Comparison of ENCODE assay signal across 28 cellular contexts in the genomic region with DNA sequence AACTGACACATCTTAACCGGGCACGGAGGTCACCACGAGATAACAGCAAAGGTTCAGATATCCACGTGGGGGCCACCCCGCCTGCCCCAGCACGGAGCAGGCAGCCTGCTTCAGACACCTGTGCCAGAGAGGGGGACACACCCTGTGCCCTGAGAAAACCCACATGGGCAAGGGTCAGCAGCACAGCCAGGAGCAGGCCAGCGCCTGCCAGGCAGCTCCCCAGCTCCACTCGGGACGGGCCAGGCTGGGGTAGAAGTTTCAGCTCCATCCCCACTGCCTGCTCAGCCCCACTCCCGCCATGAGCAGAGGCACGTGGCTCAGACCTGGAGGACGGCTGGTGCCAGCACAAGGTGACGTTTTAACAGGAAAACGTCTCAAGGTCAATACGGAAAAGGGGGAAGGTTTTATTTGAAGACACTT. TPM values are rescaled to one million over a fixed set of nuclear protein-coding genes. Genes with fewer than 3 reads are reported as not detected.
A peak's percentile ranks its signal among the peaks of the same experiment; 100 is the strongest.
DNase-seq lines count a peak whose midpoint lies in the region; ATAC-seq, FAIRE-seq and TF ChIP-seq lines count a peak whose summit lies in the region.
"Had no signal": no experiment of that assay in that cellular context is flagged by ENCODE, and none has a peak within 500 bp of the region (broad histone marks: within the 10 kb centered on the region; RNA-seq: fewer than 3 reads in every experiment).

No MANE protein-coding gene starts in this region.

- H3K9me3 ChIP-seq in HepG2 (ENCODE audit: low read length): no peaks in the 10 kb centered on the region
- H3K9me3 ChIP-seq: breast epithelium, colonic mucosa, gastroesophageal sphincter, spleen, tibial artery had no signal

- CTCF ChIA-PET in activated CD8-positive, alpha-beta T cell treated with anti-CD3 and anti-CD28 coated beads, Interleukin-2, amount 10 ng/mL, durations not matched to agents 7 days and 5 days (lab: Charles Lee): interaction anchor here (1.7 kb wide), 1 partner anchor 166 kb away, joined by 3 read pairs; no protein-coding TSS in a partner anchor
- CTCF ChIA-PET in activated CD8-positive, alpha-beta T cell treated with anti-CD3 and anti-CD28 coated beads for 36 hours (lab: Charles Lee): no interaction called here
- CTCF ChIA-PET in HepG2 (lab: Yijun Ruan, JAX; ENCODE audit: low intra/inter-chr PET ratio, low total read pairs): no interaction called here

- H3K36me3 ChIP-seq in HepG2 (replicated peaks in 1 of 2; ENCODE audit: control insufficient read depth in 1 of 2, insufficient read depth in 2 of 2, low read length in 2 of 2): peaks cover 36 to 81% of the 10 kb centered on the region in 2 experiments

- peaks cover 37% of the 10 kb centered on the region for H3K36me3 Mint-ChIP-seq in activated CD8-positive, alpha-beta T cell treated with anti-CD3 and anti-CD28 coated beads, Interleukin-2, amount 10 ng/mL, durations not matched to agents 7 days and 5 days (ENCODE audit: low read depth)
- peaks cover 2% of the 10 kb centered on the region for H3K36me3 Mint-ChIP-seq in activated CD8-positive, alpha-beta T cell treated with anti-CD3 and anti-CD28 coated beads for 36 hours (ENCODE audit: low read depth)
- peaks cover 11% of the 10 kb centered on the region for H3K36me3 Mint-ChIP-seq in central memory CD8-positive, alpha-beta T cell (ENCODE audit: insufficient read depth)
- peaks cover 5% of the 10 kb centered on the region for H3K36me3 Mint-ChIP-seq in stimulated activated effector memory CD8-positive, alpha-beta T cell treated with anti-CD3 and anti-CD28 coated beads, Interleukin-12 subunit alpha, Interleukin-12 subunit beta, amount 100 ng/mL, for 72 hours
- H3K36me3 Mint-ChIP-seq: IgD-negative memory B cell had no signal

- FAIRE-seq in HepG2 (lab: Jason Lieb, UNC): no peak
- FAIRE-seq: endometrium, islet of Langerhans had no signal

- no peak for TF ChIP-seq POLR2A in HepG2 (IDR thresholded peaks at IDR 0.05; ENCODE audit: insufficient read depth in 1 of 2, low read depth in 2 of 2, low read length in 2 of 2)

- H2AFZ ChIP-seq in HepG2 (ENCODE audit: low read length): no peak overlapping the region

- in situ Hi-C loops in HepG2 (cut with HindIII; ENCODE audit: extremely low pct_ligation_motif_present, low pct_unique_long_range_greater_than_20kb): no loop called here

- H3K4me3 ChIP-seq in HepG2 (replicated peaks in 1 of 3; ENCODE audit: insufficient read depth in 1 of 3, low read depth in 2 of 3, low read length in 3 of 3): no peak overlapping the region
- H3K4me3 ChIP-seq: breast epithelium, colonic mucosa, gastroesophageal sphincter, spleen, tibial artery had no signal

- no peaks in the 10 kb centered on the region for H3K9me3 Mint-ChIP-seq in activated CD8-positive, alpha-beta T cell treated with anti-CD3 and anti-CD28 coated beads, Interleukin-2, amount 10 ng/mL, durations not matched to agents 7 days and 5 days (ENCODE audit: insufficient read depth)
- H3K9me3 Mint-ChIP-seq in activated CD8-positive, alpha-beta T cell treated with anti-CD3 and anti-CD28 coated beads for 36 hours: no peaks in the 10 kb centered on the region
- H3K9me3 Mint-ChIP-seq in central memory CD8-positive, alpha-beta T cell: no peaks in the 10 kb centered on the region
- no peaks in the 10 kb centered on the region for H3K9me3 Mint-ChIP-seq in stimulated activated effector memory CD8-positive, alpha-beta T cell treated with anti-CD3 and anti-CD28 coated beads, Interleukin-12 subunit alpha, Interleukin-12 subunit beta, amount 100 ng/mL, for 72 hours
- H3K9me3 Mint-ChIP-seq: CD4-positive, CD25-positive, alpha-beta regulatory T cell; IgD-negative memory B cell had no signal

- H3K27ac ChIP-seq in HepG2 (ENCODE audit: extremely low read length, insufficient read depth, low read length): no peak overlapping the region
- H3K27ac ChIP-seq: 22Rv1, breast epithelium, colonic mucosa, gastroesophageal sphincter, tibial artery had no signal

- DNase-seq in activated CD8-positive, alpha-beta T cell treated with anti-CD3 and anti-CD28 coated beads, Interleukin-2, amount 10 ng/mL, durations not matched to agents 7 days and 5 days: no peak
- no peak for DNase-seq in activated CD8-positive, alpha-beta T cell treated with anti-CD3 and anti-CD28 coated beads for 36 hours
- DNase-seq in central memory CD8-positive, alpha-beta T cell (ENCODE audit: low spot score in 2 of 2): no peak
- no peak for DNase-seq in HepG2 (ENCODE audit: low spot score)
- no peak for DNase-seq in stimulated activated effector memory CD8-positive, alpha-beta T cell treated with anti-CD3 and anti-CD28 coated beads, Interleukin-12 subunit alpha, Interleukin-12 subunit beta, amount 100 ng/mL, for 72 hours (ENCODE audit: low spot score in 2 of 2)
- no peak for DNase-seq in stimulated activated CD4-positive, alpha-beta T cell treated with anti-CD3 and anti-CD28 coated beads, Interleukin-4, amount 100 ng/mL, for 1 hour
- DNase-seq in H4 (ENCODE audit: low spot score): no peak
- DNase-seq: activated CD4-positive, alpha-beta T cell treated with anti-CD3 and anti-CD28 coated beads, Interleukin-2, amount 50 U/mL, for 48 hours; amniotic stem cell; CD4-positive, CD25-positive, alpha-beta regulatory T cell; colonic mucosa; EL; NCI-H1105; NCI-H2029 treated with DMSO at 0.1 percent for 48 hours; nucleus accumbens; SHP77 treated with DMSO at 0.1 percent for 48 hours; spleen; stimulated activated CD4-positive, alpha-beta T cell treated with anti-CD3 and anti-CD28 coated beads, Interleukin-4, amount 100 ng/mL, for 24 hours; stimulated activated naive CD8-positive, alpha-beta T cell treated with anti-CD3 and anti-CD28 coated beads, Interleukin-15, Interleukin-2, amounts not matched to agents 100 U/mL and 50 U/mL, for 24 hours; T1000; tibial artery had no signal

- TF ChIP-seq EP300 in HepG2 (IDR thresholded peaks at IDR 0.05; ENCODE audit: low read depth in 2 of 2, low read length in 2 of 2): no peak
- no peak for TF ChIP-seq EP300 in HepG2 (CRISPR knock-in tag; IDR thresholded peaks at IDR 0.05; ENCODE audit: borderline replicate concordance)

- H3K27me3 ChIP-seq in HepG2 (ENCODE audit: control insufficient read depth in 1 of 2, insufficient read depth in 2 of 2, low read length in 2 of 2): no peaks in the 10 kb centered on the region
- H3K27me3 ChIP-seq: breast epithelium, colonic mucosa, gastroesophageal sphincter, spleen, tibial artery had no signal

- H3K27ac Mint-ChIP-seq in activated CD8-positive, alpha-beta T cell treated with anti-CD3 and anti-CD28 coated beads, Interleukin-2, amount 10 ng/mL, durations not matched to agents 7 days and 5 days: peak overlapping the region; percentile 16
- H3K27ac Mint-ChIP-seq in activated CD8-positive, alpha-beta T cell treated with anti-CD3 and anti-CD28 coated beads for 36 hours: no peak overlapping the region
- H3K27ac Mint-ChIP-seq in central memory CD8-positive, alpha-beta T cell (ENCODE audit: low read depth): peak overlapping the region; percentile 79
- H3K27ac Mint-ChIP-seq in stimulated activated effector memory CD8-positive, alpha-beta T cell treated with anti-CD3 and anti-CD28 coated beads, Interleukin-12 subunit alpha, Interleukin-12 subunit beta, amount 100 ng/mL, for 72 hours: peak overlapping the region; percentile 83
- H3K27ac Mint-ChIP-seq: CD4-positive, CD25-positive, alpha-beta regulatory T cell; IgD-negative memory B cell had no signal

- no peak for TF ChIP-seq CTCF in activated CD8-positive, alpha-beta T cell treated with anti-CD3 and anti-CD28 coated beads for 36 hours (IDR thresholded peaks at IDR 0.05)
- no peak for TF ChIP-seq CTCF in HepG2 (CRISPR knock-in tag; IDR thresholded peaks at IDR 0.05)

- POLR2A ChIA-PET in activated CD8-positive, alpha-beta T cell treated with anti-CD3 and anti-CD28 coated beads, Interleukin-2, amount 10 ng/mL, durations not matched to agents 7 days and 5 days (lab: Charles Lee): no interaction called here
- POLR2A ChIA-PET in activated CD8-positive, alpha-beta T cell treated with anti-CD3 and anti-CD28 coated beads for 36 hours (lab: Charles Lee): no interaction called here
- POLR2A ChIA-PET in HepG2 (lab: Yijun Ruan, JAX): no interaction called here

- peaks cover 2% of the 10 kb centered on the region for H3K4me1 Mint-ChIP-seq in activated CD8-positive, alpha-beta T cell treated with anti-CD3 and anti-CD28 coated beads, Interleukin-2, amount 10 ng/mL, durations not matched to agents 7 days and 5 days (ENCODE audit: low read depth)
- H3K4me1 Mint-ChIP-seq in activated CD8-positive, alpha-beta T cell treated with anti-CD3 and anti-CD28 coated beads for 36 hours (ENCODE audit: low read depth): peaks cover 2% of the 10 kb centered on the region
- H3K4me1 Mint-ChIP-seq in central memory CD8-positive, alpha-beta T cell: peaks cover 6% of the 10 kb centered on the region
- no peaks in the 10 kb centered on the region for H3K4me1 Mint-ChIP-seq in stimulated activated effector memory CD8-positive, alpha-beta T cell treated with anti-CD3 and anti-CD28 coated beads, Interleukin-12 subunit alpha, Interleukin-12 subunit beta, amount 100 ng/mL, for 72 hours

- H3K9ac ChIP-seq in HepG2 (ENCODE audit: insufficient read depth, low read depth, low read length): no peak overlapping the region

- H3K4me3 Mint-ChIP-seq in activated CD8-positive, alpha-beta T cell treated with anti-CD3 and anti-CD28 coated beads, Interleukin-2, amount 10 ng/mL, durations not matched to agents 7 days and 5 days: no peak overlapping the region
- no peak overlapping the region for H3K4me3 Mint-ChIP-seq in activated CD8-positive, alpha-beta T cell treated with anti-CD3 and anti-CD28 coated beads for 36 hours
- H3K4me3 Mint-ChIP-seq in central memory CD8-positive, alpha-beta T cell: no peak overlapping the region
- no peak overlapping the region for H3K4me3 Mint-ChIP-seq in stimulated activated effector memory CD8-positive, alpha-beta T cell treated with anti-CD3 and anti-CD28 coated beads, Interleukin-12 subunit alpha, Interleukin-12 subunit beta, amount 100 ng/mL, for 72 hours
- H3K4me3 Mint-ChIP-seq: CD4-positive, CD25-positive, alpha-beta regulatory T cell; IgD-negative memory B cell had no signal

- no peak overlapping the region for H3K4me2 ChIP-seq in HepG2 (ENCODE audit: low read depth, low read length)

- BruUV-seq in HepG2 (replicated peaks; lab: Mats Ljungman, UMichigan): no TSS peak

- H3K4me1 ChIP-seq in HepG2 (ENCODE audit: insufficient read depth, low read length): no peaks in the 10 kb centered on the region
- H3K4me1 ChIP-seq: breast epithelium, colonic mucosa, tibial artery had no signal

- intact Hi-C loops in activated CD8-positive, alpha-beta T cell treated with anti-CD3 and anti-CD28 coated beads for 36 hours (cut with micrococcal nuclease): no loop called here
- intact Hi-C loops in HepG2 (cut with micrococcal nuclease; ENCODE audit: unreplicated experiment): no loop called here

- no peaks in the 10 kb centered on the region for H3K27me3 Mint-ChIP-seq in activated CD8-positive, alpha-beta T cell treated with anti-CD3 and anti-CD28 coated beads, Interleukin-2, amount 10 ng/mL, durations not matched to agents 7 days and 5 days (ENCODE audit: low read depth)
- no peaks in the 10 kb centered on the region for H3K27me3 Mint-ChIP-seq in activated CD8-positive, alpha-beta T cell treated with anti-CD3 and anti-CD28 coated beads for 36 hours
- no peaks in the 10 kb centered on the region for H3K27me3 Mint-ChIP-seq in central memory CD8-positive, alpha-beta T cell
- H3K27me3 Mint-ChIP-seq: CD4-positive, CD25-positive, alpha-beta regulatory T cell; IgD-negative memory B cell had no signal

- no peak for TF ChIP-seq RAD21 in HepG2 (CRISPR knock-in tag; IDR thresholded peaks at IDR 0.05)

- ATAC-seq in activated CD8-positive, alpha-beta T cell treated with anti-CD3 and anti-CD28 coated beads, Interleukin-2, amount 10 ng/mL, durations not matched to agents 7 days and 5 days: no peak
- ATAC-seq in activated CD8-positive, alpha-beta T cell treated with anti-CD3 and anti-CD28 coated beads for 36 hours: no peak
- no peak for ATAC-seq in central memory CD8-positive, alpha-beta T cell (replicated peaks; ENCODE audit: extremely low read depth, poor library complexity, severe bottlenecking)
- ATAC-seq in HepG2 (no peak), GM19395 (IDR thresholded peaks at IDR 0.05; ENCODE audit: unreplicated experiment) (no peak)
- ATAC-seq in stimulated activated effector memory CD8-positive, alpha-beta T cell treated with anti-CD3 and anti-CD28 coated beads, Interleukin-12 subunit alpha, Interleukin-12 subunit beta, amount 100 ng/mL, for 72 hours: no peak
- ATAC-seq: gastroesophageal sphincter; stimulated activated naive CD8-positive, alpha-beta T cell treated with anti-CD3 and anti-CD28 coated beads, Interleukin-15, Interleukin-2, amounts not matched to agents 100 U/mL and 50 U/mL, for 24 hours had no signal

- no peaks in the 10 kb centered on the region for H3K79me2 ChIP-seq in HepG2 (ENCODE audit: insufficient read depth, low read length)

- WGBS in HepG2 (ENCODE audit: low lambda C conversion rate): 94% methylated on average over 14 of the region's 15 CpGs

- no peaks in the 10 kb centered on the region for H4K20me1 ChIP-seq in HepG2 (ENCODE audit: insufficient read depth, low read length)

RNA-seq across cellular contexts. Expression of a gene that starts 22.2 kb away (rescaled TPM):
- total RNA-seq in activated CD8-positive, alpha-beta T cell treated with anti-CD3 and anti-CD28 coated beads, Interleukin-2, amount 10 ng/mL, durations not matched to agents 7 days and 5 days: 100 to 1,000 TPM; 101 to 111 TPM
- 10 to 100 TPM; 21.6 to 24.8 TPM for total RNA-seq in activated CD8-positive, alpha-beta T cell treated with anti-CD3 and anti-CD28 coated beads for 36 hours
- total RNA-seq in HepG2 (2016; rRNA removed; fragmentation: Illumina TruSeq; extraction: Trizol): 7.4 and 14.0 TPM in 2 replicates
- 9.5 and 12.5 TPM in 2 replicates for total RNA-seq in HepG2 (2016; cell fraction: cytosol; rRNA removed; fragmentation: Illumina TruSeq; extraction: Trizol; ENCODE audit: low read depth)
- total RNA-seq in HepG2 (2016; cell fraction: insoluble cytoplasmic fraction; rRNA removed; fragmentation: Illumina TruSeq; extraction: Trizol): 5.2 and 15.7 TPM in 2 replicates
- 6.9 and 7.7 TPM in 2 replicates for total RNA-seq in HepG2 (2016; cell fraction: membrane; rRNA removed; fragmentation: Illumina TruSeq; extraction: Trizol)
- total RNA-seq in HepG2 (2016; cell fraction: nucleus; rRNA removed; fragmentation: Illumina TruSeq; extraction: Trizol): 21.8 and 25.8 TPM in 2 replicates
- 18.5 and 25.6 TPM in 2 replicates for polyA plus RNA-seq in HepG2 (2011; rRNA removed)
- polyA plus RNA-seq in HepG2 (2011; cell fraction: cytosol; rRNA removed): 11.8 and 15.1 TPM in 2 replicates
- 164 and 213 TPM in 2 replicates for polyA plus RNA-seq in HepG2 (2011; cell fraction: nucleus; rRNA removed)
- polyA plus RNA-seq in HepG2 (2012): 28.2 and 30.9 TPM in 2 replicates
- 1.4 and 1.6 TPM in 2 replicates for polyA plus RNA-seq in HepG2 (2016; cell fraction: cytosol; fragmentation: Illumina TruSeq; extraction: Trizol; ENCODE audit: low read depth)
- polyA plus RNA-seq in HepG2 (2016; cell fraction: insoluble cytoplasmic fraction; fragmentation: Illumina TruSeq; extraction: Trizol; ENCODE audit: low read depth): 6.3 and 7.6 TPM in 2 replicates
- polyA plus RNA-seq in HepG2 (2016; cell fraction: membrane; fragmentation: Illumina TruSeq; extraction: Trizol; ENCODE audit: low read depth): 3.2 and 3.7 TPM in 2 replicates
- polyA plus RNA-seq in HepG2 (2016; cell fraction: nucleus; fragmentation: Illumina TruSeq; extraction: Trizol; ENCODE audit: insufficient read depth, low read depth): 88.5 and 93.5 TPM in 2 replicates
- 6.3 and 47.1 TPM in 2 replicates for polyA minus RNA-seq in HepG2 (2011; rRNA and poly(A)+ RNA removed; ENCODE audit: low replicate concordance)
- polyA minus RNA-seq in HepG2 (2011; cell fraction: cytosol; rRNA and poly(A)+ RNA removed): 14.7 and 16.2 TPM in 2 replicates
- 40.3 and 44.4 TPM in 2 replicates for polyA minus RNA-seq in HepG2 (2011; cell fraction: nucleus; rRNA and poly(A)+ RNA removed)
- 8.8 and 13.8 TPM in 2 replicates for total RNA-seq in H4 (2014; rRNA removed; shearing (Covaris generic))
